ENCODE assay signal across 8 cellular contexts in genomic region chr11:33987975-33988580, GRCh38.
DNase-seq lines count a peak whose midpoint lies in the region; ATAC-seq and TF ChIP-seq lines count a peak whose summit lies in the region.

No MANE protein-coding gene starts in this region.

- H3K4me3 Mint-ChIP-seq in activated T-helper 2 cell treated with anti-CD3 and anti-CD28 coated beads, Interferon-gamma antibody, Interleukin-2, Interleukin-4, amounts not matched to agents 10 μg/mL and 5 μg/mL and 100 μg/mL, durations not matched to agents 14 hours and 24 hours and 36 hours (ENCODE audit: low read depth) = no peak overlapping the region

- TF ChIP-seq POLR2A in suprapubic skin (IDR thresholded peaks at IDR 0.05) = no peak

- H3K4me1 ChIP-seq in RWPE2 (ENCODE audit: insufficient read depth, poor library complexity, severe bottlenecking) (no peaks in the 10 kb centered on the region), foreskin keratinocyte (no peaks in the 10 kb centered on the region), suprapubic skin (no peaks in the 10 kb centered on the region)

- DNase-seq in GM12864 (ENCODE audit: low read depth) (peak; percentile 47), LHCN-M2 (ENCODE audit: low read depth) (peak; percentile 64), RWPE2 (ENCODE audit: low spot score) (no peak), foreskin keratinocyte (peak in 1 of 2 donors; percentile 45), occipital lobe (lab: John Stamatoyannopoulos, UW) (peak; percentile 38), suprapubic skin (ENCODE audit: low spot score in 2 of 2) (peak in 1 of 2 donors; percentile 73)
- DNase-seq in activated T-helper 2 cell treated with anti-CD3 and anti-CD28 coated beads, Interferon-gamma antibody, Interleukin-2, Interleukin-4, amounts not matched to agents 10 μg/mL and 5 μg/mL and 100 μg/mL, durations not matched to agents 14 hours and 24 hours and 36 hours (ENCODE audit: low spot score) = peak; percentile 54

- ATAC-seq in RWPE2 (ENCODE audit: low read depth) (peak; percentile 67; the same call in 2 of the 3 replicates), foreskin keratinocyte (peak; percentile 72), HG03571 (IDR thresholded peaks at IDR 0.05; ENCODE audit: unreplicated experiment) (no peak)

- H3K36me3 Mint-ChIP-seq in activated T-helper 2 cell treated with anti-CD3 and anti-CD28 coated beads, Interferon-gamma antibody, Interleukin-2, Interleukin-4, amounts not matched to agents 10 μg/mL and 5 μg/mL and 100 μg/mL, durations not matched to agents 14 hours and 24 hours and 36 hours (ENCODE audit: low read depth) = no peaks in the 10 kb centered on the region

- TF ChIP-seq CTCF in GM12864 (IDR thresholded peaks at IDR 0.05; ENCODE audit: low read depth, low read length, missing control alignments) = peak; percentile 89
- TF ChIP-seq CTCF in RWPE2 (IDR thresholded peaks at IDR 0.05; ENCODE audit: poor library complexity, severe bottlenecking) = peak; percentile 70
- TF ChIP-seq CTCF in foreskin keratinocyte (conservative IDR thresholded peaks at IDR 0.05) = peak; percentile 86
- TF ChIP-seq CTCF in suprapubic skin (IDR thresholded peaks at IDR 0.05) = peak; percentile 70 to 80

- H3K9me3 ChIP-seq in RWPE2 (ENCODE audit: severe bottlenecking) = no peaks in the 10 kb centered on the region
- H3K9me3 ChIP-seq in suprapubic skin = no peaks in the 10 kb centered on the region

- peaks cover 3% of the 10 kb centered on the region for H3K27me3 Mint-ChIP-seq in activated T-helper 2 cell treated with anti-CD3 and anti-CD28 coated beads, Interferon-gamma antibody, Interleukin-2, Interleukin-4, amounts not matched to agents 10 μg/mL and 5 μg/mL and 100 μg/mL, durations not matched to agents 14 hours and 24 hours and 36 hours (ENCODE audit: low read depth)

- H3K4me3 ChIP-seq in GM12864 (ENCODE audit: low read depth, low read length) (no peak overlapping the region), RWPE2 (ENCODE audit: severe bottlenecking) (no peak overlapping the region), suprapubic skin (no peak overlapping the region)

- no peak for TF ChIP-seq EP300 in suprapubic skin (IDR thresholded peaks at IDR 0.05)

- intact Hi-C loops in activated T-helper 2 cell treated with anti-CD3 and anti-CD28 coated beads, Interferon-gamma antibody, Interleukin-2, Interleukin-4, amounts not matched to agents 10 μg/mL and 5 μg/mL and 100 μg/mL, durations not matched to agents 14 hours and 24 hours and 36 hours (cut with micrococcal nuclease) = loop anchor here (1.0 kb wide), 2 partner anchors 130 to 184 kb away; no protein-coding TSS in a partner anchor

- peaks cover 5% of the 10 kb centered on the region for H3K4me1 Mint-ChIP-seq in activated T-helper 2 cell treated with anti-CD3 and anti-CD28 coated beads, Interferon-gamma antibody, Interleukin-2, Interleukin-4, amounts not matched to agents 10 μg/mL and 5 μg/mL and 100 μg/mL, durations not matched to agents 14 hours and 24 hours and 36 hours (ENCODE audit: low read depth)

- H3K27ac ChIP-seq in RWPE2 (ENCODE audit: poor library complexity, severe bottlenecking) (no peak overlapping the region), foreskin keratinocyte (no peak overlapping the region), suprapubic skin (no peak overlapping the region)

- H3K27me3 ChIP-seq in RWPE2 (ENCODE audit: insufficient read depth, poor library complexity, severe bottlenecking) (no peaks in the 10 kb centered on the region), foreskin keratinocyte (no peaks in the 10 kb centered on the region), suprapubic skin (no peaks in the 10 kb centered on the region)

- no peaks in the 10 kb centered on the region for H3K36me3 ChIP-seq in RWPE2 (ENCODE audit: low read depth)
- no peaks in the 10 kb centered on the region for H3K36me3 ChIP-seq in suprapubic skin

- no peaks in the 10 kb centered on the region for H3K9me3 Mint-ChIP-seq in activated T-helper 2 cell treated with anti-CD3 and anti-CD28 coated beads, Interferon-gamma antibody, Interleukin-2, Interleukin-4, amounts not matched to agents 10 μg/mL and 5 μg/mL and 100 μg/mL, durations not matched to agents 14 hours and 24 hours and 36 hours

- no peak overlapping the region for H3K27ac Mint-ChIP-seq in activated T-helper 2 cell treated with anti-CD3 and anti-CD28 coated beads, Interferon-gamma antibody, Interleukin-2, Interleukin-4, amounts not matched to agents 10 μg/mL and 5 μg/mL and 100 μg/mL, durations not matched to agents 14 hours and 24 hours and 36 hours

- WGBS in suprapubic skin = 50% methylated on average over 12 of the region's 12 CpGs
